In genomic region chr7:100975391-100975821, GRCh38 we compare ENCODE assay signal across 1 cellular context.
TF ChIP-seq lines count a peak whose summit lies in the region.

No MANE protein-coding gene starts in this region.

TF ChIP-seq in K562, 482 proteins besides CTCF, POLR2A, EP300 and RAD21:
- TF ChIP-seq ETV1 (tag; conservative IDR thresholded peaks at IDR 0.05; ENCODE audit: low read depth) (no peak), CHD1 (IDR thresholded peaks at IDR 0.05; ENCODE audit: low read length) (no peak), KLF13 (tag; IDR thresholded peaks at IDR 0.05; ENCODE audit: borderline replicate concordance, low read depth) (no peak), CBX5 (IDR thresholded peaks at IDR 0.05; ENCODE audit: borderline replicate concordance, low read depth) (no peak), TAL1 (IDR thresholded peaks at IDR 0.05) (no peak), ZZZ3 (IDR thresholded peaks at IDR 0.05) (no peak), REST (CRISPR knock-in tag; IDR thresholded peaks at IDR 0.05; ENCODE audit: low read depth) (no peak), MAFF (IDR thresholded peaks at IDR 0.05; ENCODE audit: low read length) (no peak), ATF1 (CRISPR knock-in tag; IDR thresholded peaks at IDR 0.05) (no peak), ATF1 (tag; IDR thresholded peaks at IDR 0.05) (no peak), ZNF785 (CRISPR knock-in tag; IDR thresholded peaks at IDR 0.05) (no peak), NEUROD1 (IDR thresholded peaks at IDR 0.05; ENCODE audit: borderline replicate concordance, low read depth, low read length, partially characterized antibody) (no peak), ZNF354B (CRISPR knock-in tag; IDR thresholded peaks at IDR 0.05) (no peak), ZNF184 (CRISPR knock-in tag; IDR thresholded peaks at IDR 0.05) (no peak)
- TF ChIP-seq, protein P1, sequence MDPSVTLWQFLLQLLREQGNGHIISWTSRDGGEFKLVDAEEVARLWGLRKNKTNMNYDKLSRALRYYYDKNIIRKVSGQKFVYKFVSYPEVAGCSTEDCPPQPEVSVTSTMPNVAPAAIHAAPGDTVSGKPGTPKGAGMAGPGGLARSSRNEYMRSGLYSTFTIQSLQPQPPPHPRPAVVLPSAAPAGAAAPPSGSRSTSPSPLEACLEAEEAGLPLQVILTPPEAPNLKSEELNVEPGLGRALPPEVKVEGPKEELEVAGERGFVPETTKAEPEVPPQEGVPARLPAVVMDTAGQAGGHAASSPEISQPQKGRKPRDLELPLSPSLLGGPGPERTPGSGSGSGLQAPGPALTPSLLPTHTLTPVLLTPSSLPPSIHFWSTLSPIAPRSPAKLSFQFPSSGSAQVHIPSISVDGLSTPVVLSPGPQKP (CRISPR knock-in tag; IDR thresholded peaks at IDR 0.05), result no peak
TF ChIP-seq in K562: peak in this region for 0.
